ENCODE assay signal across 32 cellular contexts in genomic region chr11:23063261-23063660, GRCh38.
A peak's percentile ranks its signal among the peaks of the same experiment; 100 is the strongest.
DNase-seq lines count a peak whose midpoint lies in the region; ATAC-seq and TF ChIP-seq lines count a peak whose summit lies in the region.
"Had no signal": no experiment of that assay in that cellular context is flagged by ENCODE, and none has a peak within 500 bp of the region (broad histone marks: within the 10 kb centered on the region; RNA-seq: fewer than 3 reads in every experiment).

No MANE protein-coding gene starts in this region.

- ATAC-seq in IMR-90 (ENCODE audit: low read depth) (no peak), PC-3 (peak; percentile 38; the same call in 1 of the 2 replicates), GM19351 (IDR thresholded peaks at IDR 0.05; ENCODE audit: unreplicated experiment) (no peak)
- ATAC-seq: A549; CD8-positive, alpha-beta T cell had no signal

- no peak overlapping the region for H2AK9ac ChIP-seq in IMR-90 (replicated peaks; ENCODE audit: low read depth, low read length, poor library complexity)

- H3K9me3 ChIP-seq in IMR-90 (ENCODE audit: control insufficient read depth, insufficient read depth, low read length) (no peaks in the 10 kb centered on the region), PC-3 (ENCODE audit: low read length) (no peaks in the 10 kb centered on the region)
- H3K9me3 ChIP-seq: A549; BE2C; BLaER1; BLaER1 treated with 17β-estradiol and CSF1 and Interleukin-3, amounts not matched to agents 10 nM and 100 nM; Caco-2 had no signal

- DNase-seq in IMR-90 (peak; percentile 3), LNCaP clone FGC (ENCODE audit: low read depth) (peak; percentile 96), PC-3 (no peak), NCI-H2196 treated with DMSO at 0.1 percent for 48 hours (lab: John Stamatoyannopoulos, UW; ENCODE audit: unreplicated experiment) (no peak), mucosa of gallbladder (ENCODE audit: low spot score) (no peak), NOMO-1 (lab: John Stamatoyannopoulos, UW; ENCODE audit: unreplicated experiment in 2 of 2) (no peak)
- DNase-seq: 8988T; ACHN; AML-193; BE2C; C1 segment of cervical spinal cord; Caco-2; Calu3; CD4-positive, alpha-beta memory T cell; CD4-positive, alpha-beta T cell; CD4-positive, CD25-positive, alpha-beta regulatory T cell; CD8-positive, alpha-beta memory T cell; CD8-positive, alpha-beta T cell; COR-L47; DMS 273 treated with DMSO at 0.1 percent for 48 hours; DMS153; DMS53; DMS79; DMS79 treated with DMSO at 0.1 percent for 48 hours; DND-41; EL had no signal

- H2BK20ac ChIP-seq in IMR-90 (ENCODE audit: low read depth, low read length), result no peak overlapping the region

- H3K4me2 ChIP-seq in IMR-90 (ENCODE audit: low read depth, low read length), result no peak overlapping the region
- H3K4me2 ChIP-seq in PC-3 (ENCODE audit: low read length), result no peak overlapping the region
- H3K4me2 ChIP-seq: A549; BLaER1; BLaER1 treated with 17β-estradiol and CSF1 and Interleukin-3, amounts not matched to agents 10 nM and 100 nM had no signal

- no peak overlapping the region for H2AK5ac ChIP-seq in IMR-90 (ENCODE audit: low read depth, low read length)

- H3K14ac ChIP-seq in IMR-90 (replicated peaks; ENCODE audit: low read depth, low read length), result no peak overlapping the region

- H3K18ac ChIP-seq in IMR-90 (ENCODE audit: low read depth, low read length), result no peak overlapping the region

- H3K9ac ChIP-seq in IMR-90 (ENCODE audit: low read depth, low read length) (no peak overlapping the region), PC-3 (ENCODE audit: low read length) (no peak overlapping the region)
- H3K9ac ChIP-seq: BLaER1; BLaER1 treated with 17β-estradiol and CSF1 and Interleukin-3, amounts not matched to agents 10 nM and 100 nM had no signal

- no peak overlapping the region for H2BK15ac ChIP-seq in IMR-90 (ENCODE audit: low read depth, low read length)

- BruUV-seq in IMR-90 (replicated peaks; lab: Mats Ljungman, UMichigan) (no TSS peak), PC-3 (replicated peaks; lab: Mats Ljungman, UMichigan) (no TSS peak)

- no peaks in the 10 kb centered on the region for H3K27me3 ChIP-seq in IMR-90 (ENCODE audit: control insufficient read depth, insufficient read depth, low read length)
- no peaks in the 10 kb centered on the region for H3K27me3 ChIP-seq in PC-3 (ENCODE audit: low read length)
- H3K27me3 ChIP-seq: BE2C; BLaER1; BLaER1 treated with 17β-estradiol and CSF1 and Interleukin-3, amounts not matched to agents 10 nM and 100 nM had no signal

- H4K8ac ChIP-seq in IMR-90 (ENCODE audit: low read depth in 2 of 2, low read length in 2 of 2), result no peak overlapping the region

- H3F3A ChIP-seq in PC-3 (ENCODE audit: low read length, unreplicated experiment), result no peaks in the 10 kb centered on the region

- H3K9me1 ChIP-seq in IMR-90 (ENCODE audit: insufficient read depth, low read length), result no peaks in the 10 kb centered on the region

- intact Hi-C loops in IMR-90 (cut with micrococcal nuclease), result no loop called here
- intact Hi-C loops in PC-3 (cut with micrococcal nuclease), result no loop called here

- no peak for TF ChIP-seq RAD21 in IMR-90 (IDR thresholded peaks at IDR 0.05; ENCODE audit: low read length)

- H4K20me1 ChIP-seq in IMR-90 (ENCODE audit: insufficient read depth, low read length) (no peaks in the 10 kb centered on the region), PC-3 (ENCODE audit: low read length) (no peaks in the 10 kb centered on the region)
- H4K20me1 ChIP-seq: BLaER1; BLaER1 treated with 17β-estradiol and CSF1 and Interleukin-3, amounts not matched to agents 10 nM and 100 nM had no signal

- H3K23ac ChIP-seq in IMR-90 (ENCODE audit: low read depth, low read length), result no peak overlapping the region

- no peaks in the 10 kb centered on the region; a peak in 1 of 4 replicates for H3K79me1 ChIP-seq in IMR-90 (ENCODE audit: low read depth in 1 of 2, low read length in 2 of 2)

- CTCF ChIA-PET in IMR-90 (lab: Yijun Ruan, JAX) (no interaction called here), PC-3 (lab: Charles Lee) (no interaction called here)

- H3K4me1 ChIP-seq in IMR-90 (ENCODE audit: control insufficient read depth, insufficient read depth, low read length) (peaks cover 2% of the 10 kb centered on the region; the same call in 1 of the 2 replicates), PC-3 (ENCODE audit: insufficient read depth, low read length) (no peaks in the 10 kb centered on the region)
- H3K4me1 ChIP-seq: A549; BE2C; BLaER1; BLaER1 treated with 17β-estradiol and CSF1 and Interleukin-3, amounts not matched to agents 10 nM and 100 nM; Caco-2 had no signal

- H3K27ac ChIP-seq in IMR-90 (ENCODE audit: insufficient read depth, low read length) (no peak overlapping the region), PC-3 (ENCODE audit: low read length) (no peak overlapping the region), VCaP (peak overlapping the region; percentile 94)
- H3K27ac ChIP-seq: 22Rv1; A549; BLaER1; BLaER1 treated with 17β-estradiol and CSF1 and Interleukin-3, amounts not matched to agents 10 nM and 100 nM had no signal

- in situ Hi-C loops in IMR-90 (cut with MboI; ENCODE audit: low sequenced_read_pairs), result no loop called here

- no peak overlapping the region for H4K91ac ChIP-seq in IMR-90 (ENCODE audit: insufficient read depth, low read depth, low read length)

- H2BK5ac ChIP-seq in IMR-90 (ENCODE audit: low read depth, low read length, poor library complexity, severe bottlenecking), result peak overlapping the region; percentile 33

- H3K9me2 ChIP-seq in PC-3 (replicated peaks; ENCODE audit: low read length), result no peaks in the 10 kb centered on the region

- dilution Hi-C loops in IMR-90 (cut with HindIII; ENCODE audit: low sequenced_read_pairs, unreplicated experiment), result no loop called here

- no peak overlapping the region for H3K4ac ChIP-seq in IMR-90 (ENCODE audit: low read depth, low read length)

- H3K4me3 ChIP-seq in IMR-90 (ENCODE audit: insufficient read depth, low read depth, low read length) (no peak overlapping the region), LNCaP clone FGC (ENCODE audit: low read depth, low read length) (no peak overlapping the region), PC-3 (ENCODE audit: low read length) (no peak overlapping the region)
- H3K4me3 ChIP-seq: A549; BLaER1; BLaER1 treated with 17β-estradiol and CSF1 and Interleukin-3, amounts not matched to agents 10 nM and 100 nM had no signal

- no peaks in the 10 kb centered on the region for H3K79me2 ChIP-seq in PC-3 (ENCODE audit: low read length)

- H3K56ac ChIP-seq in IMR-90 (ENCODE audit: extremely low read depth, insufficient read depth, low read length), result no peak overlapping the region

- TF ChIP-seq CTCF in IMR-90 (conservative IDR thresholded peaks at IDR 0.05; ENCODE audit: low read depth, low read length) (no peak), LNCaP clone FGC (IDR thresholded peaks at IDR 0.05; ENCODE audit: control insufficient read depth, extremely low read depth, insufficient read depth) (no peak), PC-3 (conservative IDR thresholded peaks at IDR 0.05; ENCODE audit: low read depth, low read length) (no peak), VCaP (conservative IDR thresholded peaks at IDR 0.05) (no peak)

- no peaks in the 10 kb centered on the region for H3K36me3 ChIP-seq in IMR-90 (ENCODE audit: control insufficient read depth, insufficient read depth, low read length)
- no peaks in the 10 kb centered on the region for H3K36me3 ChIP-seq in PC-3 (ENCODE audit: low read depth, low read length)
- H3K36me3 ChIP-seq: BE2C; BLaER1; BLaER1 treated with 17β-estradiol and CSF1 and Interleukin-3, amounts not matched to agents 10 nM and 100 nM had no signal

- H2AFZ ChIP-seq in IMR-90 (replicated peaks; ENCODE audit: low read length, poor library complexity), result no peak overlapping the region
- H2AFZ ChIP-seq in PC-3 (ENCODE audit: low read length), result no peak overlapping the region

- POLR2A ChIA-PET in IMR-90 (lab: Charles Lee; ENCODE audit: unreplicated experiment), result no interaction called here
- POLR2A ChIA-PET in PC-3 (lab: Charles Lee; ENCODE audit: unreplicated experiment), result no interaction called here

- TF ChIP-seq POLR2A in IMR-90 (IDR thresholded peaks at IDR 0.05; ENCODE audit: low read depth, low read length), result no peak

- H2BK120ac ChIP-seq in IMR-90 (ENCODE audit: low read depth, low read length), result no peak overlapping the region

- no peak overlapping the region for H4K5ac ChIP-seq in IMR-90 (ENCODE audit: low read depth, low read length)

TF ChIP-seq in IMR-90, 13 proteins besides CTCF, POLR2A, EP300 and RAD21:
- TF ChIP-seq CHD1 (IDR thresholded peaks at IDR 0.05; ENCODE audit: low read depth, low read length) (no peak), MAFK (IDR thresholded peaks at IDR 0.05; ENCODE audit: low read depth, low read length) (no peak), MAZ (IDR thresholded peaks at IDR 0.05; ENCODE audit: borderline replicate concordance, low read depth, low read length) (no peak), BHLHE40 (IDR thresholded peaks at IDR 0.05; ENCODE audit: low read depth, low read length) (no peak), FOS (IDR thresholded peaks at IDR 0.05; ENCODE audit: low read depth, low read length) (no peak), CEBPB (IDR thresholded peaks at IDR 0.05; ENCODE audit: low read depth, low read length) (no peak), NFE2L2 (IDR thresholded peaks at IDR 0.05; ENCODE audit: low read depth, low read length) (no peak), SMC3 (IDR thresholded peaks at IDR 0.05; ENCODE audit: low read depth, low read length) (no peak), MXI1 (IDR thresholded peaks at IDR 0.05; ENCODE audit: borderline replicate concordance, low read depth, low read length) (no peak), ELK1 (IDR thresholded peaks at IDR 0.05; ENCODE audit: borderline replicate concordance, low read depth, low read length) (no peak), USF2 (IDR thresholded peaks at IDR 0.05; ENCODE audit: low read depth, low read length) (no peak), RFX5 (IDR thresholded peaks at IDR 0.05; ENCODE audit: low read depth, low read length) (no peak), RCOR1 (IDR thresholded peaks at IDR 0.05; ENCODE audit: insufficient replicate concordance, low read length) (no peak)

Comparison
In these comparisons a context has a peak if more than half of its experiments do, and no peak if none do; other contexts are left out.
1. DNase-seq: peak in IMR-90 (single experiment) and LNCaP clone FGC (single experiment); none in PC-3 (single experiment), NCI-H2196 treated with DMSO at 0.1 percent for 48 hours (single experiment), mucosa of gallbladder (single experiment) and NOMO-1 (0 of 2).